8 cellular contexts compared by ENCODE assay signal in genomic region chr22:50524664-50525103, GRCh38. TPM values are rescaled to one million over a fixed set of nuclear protein-coding genes. Genes with fewer than 3 reads are reported as not detected.
A peak's percentile ranks its signal among the peaks of the same experiment; 100 is the strongest.
DNase-seq lines count a peak whose midpoint lies in the region; ATAC-seq, FAIRE-seq and TF ChIP-seq lines count a peak whose summit lies in the region.

No MANE protein-coding gene starts in this region.

- peaks cover 22% of the 10 kb centered on the region for H3K27me3 ChIP-seq in thymus (ENCODE audit: control insufficient read depth, insufficient read depth)

- peaks cover 35% of the 10 kb centered on the region for H3K4me1 Mint-ChIP-seq in activated naive CD4-positive, alpha-beta T cell treated with anti-CD3 and anti-CD28 coated beads for 36 hours (ENCODE audit: low read depth)
- peaks cover 24% of the 10 kb centered on the region for H3K4me1 Mint-ChIP-seq in activated T-helper 2 cell treated with anti-CD3 and anti-CD28 coated beads, Interferon-gamma antibody, Interleukin-2, Interleukin-4, amounts not matched to agents 10 μg/mL and 5 μg/mL and 100 μg/mL, durations not matched to agents 14 hours and 24 hours and 36 hours (ENCODE audit: low read depth)

- peak overlapping the region in 1 of 2 donors; percentile 61 for H3K9ac ChIP-seq in kidney (ENCODE audit: low read length in 2 of 2)

- peaks cover 42% of the 10 kb centered on the region for H3K36me3 Mint-ChIP-seq in activated naive CD4-positive, alpha-beta T cell treated with anti-CD3 and anti-CD28 coated beads for 36 hours (ENCODE audit: low read depth)
- peaks cover 43% of the 10 kb centered on the region for H3K36me3 Mint-ChIP-seq in activated T-helper 2 cell treated with anti-CD3 and anti-CD28 coated beads, Interferon-gamma antibody, Interleukin-2, Interleukin-4, amounts not matched to agents 10 μg/mL and 5 μg/mL and 100 μg/mL, durations not matched to agents 14 hours and 24 hours and 36 hours (ENCODE audit: low read depth)

- intact Hi-C loops in activated naive CD4-positive, alpha-beta T cell treated with anti-CD3 and anti-CD28 coated beads for 36 hours (cut with micrococcal nuclease), result loop anchor here (1.0 to 2.0 kb wide), 6 partner anchors 14 to 564 kb away; partner anchors contain the start of genes ARSA, NCAPH2, PIM3 and SYCE3
- intact Hi-C loops in activated T-helper 2 cell treated with anti-CD3 and anti-CD28 coated beads, Interferon-gamma antibody, Interleukin-2, Interleukin-4, amounts not matched to agents 10 μg/mL and 5 μg/mL and 100 μg/mL, durations not matched to agents 14 hours and 24 hours and 36 hours (cut with micrococcal nuclease), result loop anchor here (1.0 to 10.0 kb wide), 4 partner anchors 16 to 280 kb away; partner anchors contain the start of genes NCAPH2 and TUBGCP6
- intact Hi-C loops in kidney (cut with DNase I), result no loop called here

- CTCF ChIA-PET in activated naive CD4-positive, alpha-beta T cell treated with anti-CD3 and anti-CD28 coated beads for 36 hours (lab: Charles Lee), result interaction anchor here (1.3 to 2.9 kb wide), 8 partner anchors 10 to 273 kb away, joined by 4 to 39 read pairs (median 12); partner anchors contain the start of genes HDAC10, LMF2 and NCAPH2

- ATAC-seq in GM21737 (IDR thresholded peaks at IDR 0.05; ENCODE audit: unreplicated experiment), result no peak
- no peak for ATAC-seq in HG02798 (IDR thresholded peaks at IDR 0.05; ENCODE audit: poor library complexity, unreplicated experiment)

- FAIRE-seq in kidney (lab: Jason Lieb, UNC), result no peak

- H3K36me3 ChIP-seq in kidney (ENCODE audit: control insufficient read depth in 1 of 2, insufficient read depth in 2 of 2, low read length in 2 of 2) (peaks cover 6 to 7% of the 10 kb centered on the region in 2 donors), thymus (ENCODE audit: control insufficient read depth, insufficient read depth) (peaks cover 41% of the 10 kb centered on the region)

- peak overlapping the region; percentile 97 for H3K4me3 Mint-ChIP-seq in activated naive CD4-positive, alpha-beta T cell treated with anti-CD3 and anti-CD28 coated beads for 36 hours
- H3K4me3 Mint-ChIP-seq in activated T-helper 2 cell treated with anti-CD3 and anti-CD28 coated beads, Interferon-gamma antibody, Interleukin-2, Interleukin-4, amounts not matched to agents 10 μg/mL and 5 μg/mL and 100 μg/mL, durations not matched to agents 14 hours and 24 hours and 36 hours (ENCODE audit: low read depth), result peak overlapping the region; percentile 94

- WGBS in thymus, result 13% methylated on average over 19 of the region's 19 CpGs

- DNase-seq in activated naive CD4-positive, alpha-beta T cell treated with anti-CD3 and anti-CD28 coated beads for 36 hours, result peak; percentile 39
- no peak for DNase-seq in activated naive CD4-positive, alpha-beta T cell treated with anti-CD3 and anti-CD28 coated beads, Interleukin-2, amount 50 U/mL, for 16 hours
- DNase-seq in activated T-helper 2 cell treated with anti-CD3 and anti-CD28 coated beads, Interferon-gamma antibody, Interleukin-2, Interleukin-4, amounts not matched to agents 10 μg/mL and 5 μg/mL and 100 μg/mL, durations not matched to agents 14 hours and 24 hours and 36 hours (ENCODE audit: low spot score), result no peak
- DNase-seq in kidney (no peak), NCI-H1048 (lab: John Stamatoyannopoulos, UW) (no peak)

- H3K27me3 Mint-ChIP-seq in activated naive CD4-positive, alpha-beta T cell treated with anti-CD3 and anti-CD28 coated beads for 36 hours (ENCODE audit: low read depth), result no peaks in the 10 kb centered on the region
- no peaks in the 10 kb centered on the region for H3K27me3 Mint-ChIP-seq in activated T-helper 2 cell treated with anti-CD3 and anti-CD28 coated beads, Interferon-gamma antibody, Interleukin-2, Interleukin-4, amounts not matched to agents 10 μg/mL and 5 μg/mL and 100 μg/mL, durations not matched to agents 14 hours and 24 hours and 36 hours (ENCODE audit: low read depth)

- TF ChIP-seq CTCF in kidney (IDR thresholded peaks at IDR 0.05; ENCODE audit: borderline replicate concordance, extremely low read depth, insufficient read depth), result no peak

- H3K9me3 ChIP-seq in kidney (ENCODE audit: control insufficient read depth in 1 of 2, low read length in 2 of 2) (no peaks in the 10 kb centered on the region), thymus (ENCODE audit: control insufficient read depth) (peaks cover 1% of the 10 kb centered on the region)

- H3K9me3 Mint-ChIP-seq in activated naive CD4-positive, alpha-beta T cell treated with anti-CD3 and anti-CD28 coated beads for 36 hours, result no peaks in the 10 kb centered on the region
- H3K9me3 Mint-ChIP-seq in activated T-helper 2 cell treated with anti-CD3 and anti-CD28 coated beads, Interferon-gamma antibody, Interleukin-2, Interleukin-4, amounts not matched to agents 10 μg/mL and 5 μg/mL and 100 μg/mL, durations not matched to agents 14 hours and 24 hours and 36 hours, result no peaks in the 10 kb centered on the region

- peaks cover 11 to 20% of the 10 kb centered on the region in 2 donors for H3K4me1 ChIP-seq in kidney (ENCODE audit: control insufficient read depth in 1 of 2, insufficient read depth in 1 of 2, low read depth in 1 of 2, low read length in 2 of 2)
- peaks cover 16% of the 10 kb centered on the region for H3K4me1 ChIP-seq in thymus (ENCODE audit: control insufficient read depth, insufficient read depth, low read length)

- peak overlapping the region; percentile 86 for H3K27ac Mint-ChIP-seq in activated naive CD4-positive, alpha-beta T cell treated with anti-CD3 and anti-CD28 coated beads for 36 hours
- H3K27ac Mint-ChIP-seq in activated T-helper 2 cell treated with anti-CD3 and anti-CD28 coated beads, Interferon-gamma antibody, Interleukin-2, Interleukin-4, amounts not matched to agents 10 μg/mL and 5 μg/mL and 100 μg/mL, durations not matched to agents 14 hours and 24 hours and 36 hours, result peak overlapping the region; percentile 78

- H3K4me3 ChIP-seq in kidney (ENCODE audit: low read length in 2 of 2) (peak overlapping the region; percentile 26 to 65), thymus (ENCODE audit: low read length) (peak overlapping the region; percentile 86)

- H3K27ac ChIP-seq in kidney (ENCODE audit: low read depth in 2 of 2, low read length in 2 of 2), result peak overlapping the region; percentile 69 to 89
- H3K27ac ChIP-seq in thymus (ENCODE audit: low read depth), result peak overlapping the region; percentile 92

RNA-seq across cellular contexts. Expression of gene SCO2, which starts 0.7 kb away (rescaled TPM):
- 1 to 10 TPM; 1.1 to 2.1 TPM for total RNA-seq in activated naive CD4-positive, alpha-beta T cell treated with anti-CD3 and anti-CD28 coated beads for 36 hours
- total RNA-seq in activated T-helper 2 cell treated with anti-CD3 and anti-CD28 coated beads, Interferon-gamma antibody, Interleukin-2, Interleukin-4, amounts not matched to agents 10 μg/mL and 5 μg/mL and 100 μg/mL, durations not matched to agents 14 hours and 24 hours and 36 hours, result 3.8 and 8.7 TPM in 2 replicates
- 4.1 TPM for total RNA-seq in kidney
- 1.1 TPM for polyA plus RNA-seq in kidney (ENCODE audit: insufficient read depth, low read depth, low replicate concordance)
- polyA plus RNA-seq in thymus, result 9.8 TPM

RNA-seq across cellular contexts. Expression of gene TYMP, which starts 5.1 kb away (rescaled TPM):
- total RNA-seq in activated naive CD4-positive, alpha-beta T cell treated with anti-CD3 and anti-CD28 coated beads for 36 hours, result 10 to 100 TPM; 43.7 to 49.6 TPM
- 35.9 and 36.9 TPM in 2 replicates for total RNA-seq in activated T-helper 2 cell treated with anti-CD3 and anti-CD28 coated beads, Interferon-gamma antibody, Interleukin-2, Interleukin-4, amounts not matched to agents 10 μg/mL and 5 μg/mL and 100 μg/mL, durations not matched to agents 14 hours and 24 hours and 36 hours
- total RNA-seq in kidney, result 163 TPM
- polyA plus RNA-seq in kidney (ENCODE audit: insufficient read depth, low read depth, low replicate concordance) (22.2 TPM), thymus (156 TPM)

RNA-seq across cellular contexts. Expression of gene NCAPH2, which starts 16.7 kb away (rescaled TPM):
- total RNA-seq in activated naive CD4-positive, alpha-beta T cell treated with anti-CD3 and anti-CD28 coated beads for 36 hours, result 100 to 1,000 TPM; 104 to 115 TPM
- total RNA-seq in activated T-helper 2 cell treated with anti-CD3 and anti-CD28 coated beads, Interferon-gamma antibody, Interleukin-2, Interleukin-4, amounts not matched to agents 10 μg/mL and 5 μg/mL and 100 μg/mL, durations not matched to agents 14 hours and 24 hours and 36 hours, result 112 and 115 TPM in 2 replicates
- total RNA-seq in kidney, result 41.5 TPM
- 31.4 TPM for polyA plus RNA-seq in kidney (ENCODE audit: insufficient read depth, low read depth, low replicate concordance)
- polyA plus RNA-seq in thymus, result 40.8 TPM

RNA-seq across cellular contexts. Expression of gene LMF2, which starts 17.2 kb away (rescaled TPM):
- total RNA-seq in activated naive CD4-positive, alpha-beta T cell treated with anti-CD3 and anti-CD28 coated beads for 36 hours, result 10 to 100 TPM; 41.4 to 42.0 TPM
- 77.2 and 81.8 TPM in 2 replicates for total RNA-seq in activated T-helper 2 cell treated with anti-CD3 and anti-CD28 coated beads, Interferon-gamma antibody, Interleukin-2, Interleukin-4, amounts not matched to agents 10 μg/mL and 5 μg/mL and 100 μg/mL, durations not matched to agents 14 hours and 24 hours and 36 hours
- 77.9 TPM for total RNA-seq in kidney
- polyA plus RNA-seq in kidney (ENCODE audit: insufficient read depth, low read depth, low replicate concordance) (41.7 TPM), thymus (90.2 TPM)

RNA-seq across cellular contexts. Expression of gene KLHDC7B, which starts 21.0 kb away (rescaled TPM):
- total RNA-seq in activated naive CD4-positive, alpha-beta T cell treated with anti-CD3 and anti-CD28 coated beads for 36 hours, result 1 to 10 TPM; 7.4 to 7.6 TPM
- total RNA-seq in activated T-helper 2 cell treated with anti-CD3 and anti-CD28 coated beads, Interferon-gamma antibody, Interleukin-2, Interleukin-4, amounts not matched to agents 10 μg/mL and 5 μg/mL and 100 μg/mL, durations not matched to agents 14 hours and 24 hours and 36 hours, result 3.0 and 3.3 TPM in 2 replicates
- 16.1 TPM for total RNA-seq in kidney
- polyA plus RNA-seq in kidney (ENCODE audit: insufficient read depth, low read depth, low replicate concordance) (1.4 TPM), thymus (23.4 TPM)
